ENCODE assay signal across 10 cellular contexts in genomic region chr19:34232566-34233481, GRCh38. TPM values are rescaled to one million over a fixed set of nuclear protein-coding genes. Genes with fewer than 3 reads are reported as not detected.
DNase-seq lines count a peak whose midpoint lies in the region; ATAC-seq and TF ChIP-seq lines count a peak whose summit lies in the region.
"Had no signal": no experiment of that assay in that cellular context is flagged by ENCODE, and none has a peak within 500 bp of the region (broad histone marks: within the 10 kb centered on the region; RNA-seq: fewer than 3 reads in every experiment).

No MANE protein-coding gene starts in this region.

- H3K4me3 ChIP-seq in SJCRH30 (no peak overlapping the region), mesodermal cell (ENCODE audit: extremely low read depth, insufficient read depth, low read length, poor library complexity, severe bottlenecking) (no peak overlapping the region), upper lobe of right lung (no peak overlapping the region)

- H3K27me3 Mint-ChIP-seq in CD4-positive, alpha-beta T cell: no peaks in the 10 kb centered on the region

- WGBS in mesodermal cell (ENCODE audit: insufficient coverage in 2 of 2), 2 experiments: 76 to 79% methylated on average over 9 to 10 of the region's 11 CpGs

- H3K9me3 Mint-ChIP-seq in CD4-positive, alpha-beta T cell: no peaks in the 10 kb centered on the region

- POLR2A ChIA-PET in CD4-positive, alpha-beta T cell (lab: Charles Lee): interaction anchor here (2.0 kb wide), 1 partner anchor 36 kb away, joined by 7 read pairs; no protein-coding TSS in a partner anchor

- CTCF ChIA-PET in CD4-positive, alpha-beta T cell (lab: Charles Lee): interaction anchor here (0.7 to 1.2 kb wide), 2 partner anchors 15 to 23 kb away, joined by 3 read pairs; no protein-coding TSS in a partner anchor

- H3K27ac Mint-ChIP-seq in CD4-positive, alpha-beta T cell: peak overlapping the region; percentile 76

- H3K4me1 Mint-ChIP-seq in CD4-positive, alpha-beta T cell (ENCODE audit: low read depth): peaks cover 17% of the 10 kb centered on the region

- no peak overlapping the region for H3K27ac ChIP-seq in CD4-positive, alpha-beta T cell (ENCODE audit: low read depth, low read length)
- H3K27ac ChIP-seq in SJCRH30 (no peak overlapping the region), mesodermal cell (ENCODE audit: low read depth, low read length, severe bottlenecking) (peak overlapping the region; percentile 70), upper lobe of right lung (no peak overlapping the region)
- H3K27ac ChIP-seq: KMS-11, neutrophil had no signal

- intact Hi-C loops in CD4-positive, alpha-beta T cell (cut with DNase I, micrococcal nuclease): loop anchor here in 1 of 2 experiments (5.0 kb wide), 1 partner anchor 99 kb away; no protein-coding TSS in a partner anchor
- intact Hi-C loops in upper lobe of right lung (cut with DNase I): no loop called here

- no peaks in the 10 kb centered on the region for H3K27me3 ChIP-seq in CD4-positive, alpha-beta T cell (ENCODE audit: control insufficient read depth, insufficient read depth, low read length)
- H3K27me3 ChIP-seq in SJCRH30 (no peaks in the 10 kb centered on the region), upper lobe of right lung (no peaks in the 10 kb centered on the region)
- H3K27me3 ChIP-seq: neutrophil had no signal

- no peak for DNase-seq in CD4-positive, alpha-beta T cell
- DNase-seq in SJCRH30: peak; percentile 57 to 67
- DNase-seq in dedifferentiated amniotic fluid mesenchymal stem cell (ENCODE audit: extremely low spot score): peak; percentile 89
- DNase-seq in upper lobe of right lung: no peak
- no peak for DNase-seq in NAMALWA (ENCODE audit: low spot score)
- DNase-seq in NCI-H2081 treated with DMSO at 0.1 percent for 48 hours (lab: John Stamatoyannopoulos, UW): no peak

- peaks cover 25% of the 10 kb centered on the region for H3K4me1 ChIP-seq in SJCRH30
- peaks cover 23% of the 10 kb centered on the region for H3K4me1 ChIP-seq in mesodermal cell (ENCODE audit: control insufficient read depth, insufficient read depth, low read length, poor library complexity, severe bottlenecking)
- H3K4me1 ChIP-seq in upper lobe of right lung: peaks cover 11% of the 10 kb centered on the region

- peaks cover 41% of the 10 kb centered on the region for H3K36me3 Mint-ChIP-seq in CD4-positive, alpha-beta T cell (ENCODE audit: low read depth)

- ATAC-seq in CD4-positive, alpha-beta T cell (ENCODE audit: poor library complexity): no peak
- ATAC-seq in GM21619 (IDR thresholded peaks at IDR 0.05; ENCODE audit: unreplicated experiment) (peak; percentile 66), upper lobe of right lung (peak; percentile 76)

- H3K9me3 ChIP-seq in CD4-positive, alpha-beta T cell (ENCODE audit: control insufficient read depth, low read length): no peaks in the 10 kb centered on the region
- H3K9me3 ChIP-seq in SJCRH30 (replicated peaks) (no peaks in the 10 kb centered on the region), mesodermal cell (ENCODE audit: control insufficient read depth, low read length) (no peaks in the 10 kb centered on the region), upper lobe of right lung (no peaks in the 10 kb centered on the region)
- H3K9me3 ChIP-seq: neutrophil had no signal

- no peak for TF ChIP-seq CTCF in CD4-positive, alpha-beta T cell (IDR thresholded peaks at IDR 0.05)
- no peak for TF ChIP-seq CTCF in upper lobe of right lung (IDR thresholded peaks at IDR 0.05)

- peaks cover 29% of the 10 kb centered on the region for H3K36me3 ChIP-seq in SJCRH30
- H3K36me3 ChIP-seq in mesodermal cell (ENCODE audit: control insufficient read depth, insufficient read depth, low read length): peaks cover 44% of the 10 kb centered on the region
- H3K36me3 ChIP-seq in upper lobe of right lung: peaks cover 31% of the 10 kb centered on the region

- peak overlapping the region; percentile 15 for H3K4me3 Mint-ChIP-seq in CD4-positive, alpha-beta T cell

RNA-seq across cellular contexts. Expression of gene GARRE1, which starts 21.5 kb away (rescaled TPM):
- 10 to 100 TPM; 69.7 to 72.0 TPM for total RNA-seq in CD4-positive, alpha-beta T cell
- total RNA-seq in SJCRH30 (2014; rRNA removed; shearing (Covaris generic)): 15.8 and 17.5 TPM in 2 replicates
- 27.1 TPM for polyA plus RNA-seq in mesodermal cell (2013, experiment 1 of 2)
- polyA plus RNA-seq in mesodermal cell (2013, experiment 2 of 2): 23.4 TPM
- total RNA-seq in upper lobe of right lung: 41.3 TPM

Comparison
In these comparisons a context has a peak if more than half of its experiments do, and no peak if none do; other contexts are left out.
1. DNase-seq: peak in SJCRH30 (2 of 2) and dedifferentiated amniotic fluid mesenchymal stem cell (single experiment); none in CD4-positive, alpha-beta T cell (0 of 10), upper lobe of right lung (single experiment), NAMALWA (single experiment) and NCI-H2081 treated with DMSO at 0.1 percent for 48 hours (single experiment).